Comparison of ENCODE assay signal across 10 cellular contexts in the genomic region with DNA sequence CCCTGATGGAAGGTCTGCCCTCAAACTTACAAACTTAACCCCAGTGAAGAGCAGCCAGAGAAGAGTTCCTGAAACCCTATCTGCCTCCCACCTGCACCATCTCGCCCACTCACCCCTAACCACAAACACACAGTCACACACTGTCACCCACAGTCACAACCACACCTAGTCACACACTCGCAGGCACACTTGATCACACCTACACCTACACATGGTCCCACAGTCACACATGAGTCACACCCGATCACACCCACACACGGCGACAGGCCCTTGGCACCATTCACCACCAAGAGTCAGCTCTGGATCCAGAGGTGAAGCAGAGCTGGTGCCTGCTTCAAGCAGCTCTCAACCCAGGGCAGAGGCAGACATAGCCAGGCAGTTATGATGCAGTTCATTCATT. TPM values are rescaled to one million over a fixed set of nuclear protein-coding genes. Genes with fewer than 3 reads are reported as not detected.
DNase-seq lines count a peak whose midpoint lies in the region; ATAC-seq and TF ChIP-seq lines count a peak whose summit lies in the region.
"Had no signal": no experiment of that assay in that cellular context is flagged by ENCODE, and none has a peak within 500 bp of the region (broad histone marks: within the 10 kb centered on the region; RNA-seq: fewer than 3 reads in every experiment).

No MANE protein-coding gene starts in this region.

- peaks cover 4% of the 10 kb centered on the region for H3K9me3 Mint-ChIP-seq in glutamatergic neuron (ENCODE audit: unreplicated experiment)

- in situ Hi-C loops in KBM-7 (cut with MboI; ENCODE audit: low pct_unique_long_range_greater_than_20kb, low sequenced_read_pairs), result loop anchor here (25.0 kb wide), 2 partner anchors 309 to 434 kb away; a partner anchor contains a TSS

- no peak for TF ChIP-seq CTCF in glutamatergic neuron (IDR thresholded peaks at IDR 0.05; ENCODE audit: partially characterized antibody, unreplicated experiment)

- peak overlapping the region; percentile 41 for H3K4me3 Mint-ChIP-seq in glutamatergic neuron (ENCODE audit: unreplicated experiment)

- peak overlapping the region; percentile 89 for H3K27ac Mint-ChIP-seq in glutamatergic neuron (ENCODE audit: unreplicated experiment)

- H3K36me3 Mint-ChIP-seq in glutamatergic neuron (ENCODE audit: unreplicated experiment), result peaks cover 7% of the 10 kb centered on the region

- peak; percentile 86 for DNase-seq in activated CD8-positive, alpha-beta memory T cell treated with anti-CD3 and anti-CD28 coated beads, Interleukin-2, amount 50 U/mL, for 4 hours
- DNase-seq in glutamatergic neuron (no peak), NCI-H2029 treated with DMSO at 0.1 percent for 48 hours (lab: John Stamatoyannopoulos, UW) (no peak), KBM-7 (no peak)
- peak; percentile 79 to 81 for DNase-seq in stimulated activated CD8-positive, alpha-beta memory T cell treated with anti-CD3 and anti-CD28 coated beads, Interleukin-15, amount 100 ng/mL, for 48 hours (ENCODE audit: low read depth in 2 of 2)
- DNase-seq: NCI-H1048 had no signal

- ATAC-seq in HG02885 (IDR thresholded peaks at IDR 0.05; ENCODE audit: poor library complexity, unreplicated experiment) (peak; percentile 52), GM19324 (IDR thresholded peaks at IDR 0.05; ENCODE audit: low FRiP score, unreplicated experiment) (no peak), HG03159 (IDR thresholded peaks at IDR 0.05; ENCODE audit: unreplicated experiment) (no peak)

- peaks cover 21% of the 10 kb centered on the region for H3K27me3 Mint-ChIP-seq in glutamatergic neuron (ENCODE audit: unreplicated experiment)

- H3K4me1 Mint-ChIP-seq in glutamatergic neuron (ENCODE audit: low read depth, unreplicated experiment), result peaks cover 34% of the 10 kb centered on the region

RNA-seq across cellular contexts. Expression of a gene that starts 6.1 kb away (rescaled TPM):
- total RNA-seq in glutamatergic neuron (ENCODE audit: unreplicated experiment), result 97.2 TPM

RNA-seq across cellular contexts. Expression of a gene that starts 22.9 kb away (rescaled TPM):
- not detected for total RNA-seq in glutamatergic neuron (ENCODE audit: unreplicated experiment)
- total RNA-seq: esophagus muscularis mucosa had no signal

RNA-seq across cellular contexts. Expression of a gene that starts 23.1 kb away (rescaled TPM):
- total RNA-seq in glutamatergic neuron (ENCODE audit: unreplicated experiment), result 3.7 TPM
- total RNA-seq: esophagus muscularis mucosa had no signal

RNA-seq across cellular contexts. Expression of a gene that starts 43.4 kb away (rescaled TPM):
- total RNA-seq in glutamatergic neuron (ENCODE audit: unreplicated experiment), result 72.3 TPM

Comparison
In these comparisons a context has a peak if more than half of its experiments do, and no peak if none do; other contexts are left out.
1. DNase-seq: peak in activated CD8-positive, alpha-beta memory T cell treated with anti-CD3 and anti-CD28 coated beads, Interleukin-2, amount 50 U/mL, for 4 hours (single experiment) and stimulated activated CD8-positive, alpha-beta memory T cell treated with anti-CD3 and anti-CD28 coated beads, Interleukin-15, amount 100 ng/mL, for 48 hours (2 of 2); none in glutamatergic neuron (single experiment), NCI-H2029 treated with DMSO at 0.1 percent for 48 hours (single experiment) and KBM-7 (single experiment).